In the genomic region with DNA sequence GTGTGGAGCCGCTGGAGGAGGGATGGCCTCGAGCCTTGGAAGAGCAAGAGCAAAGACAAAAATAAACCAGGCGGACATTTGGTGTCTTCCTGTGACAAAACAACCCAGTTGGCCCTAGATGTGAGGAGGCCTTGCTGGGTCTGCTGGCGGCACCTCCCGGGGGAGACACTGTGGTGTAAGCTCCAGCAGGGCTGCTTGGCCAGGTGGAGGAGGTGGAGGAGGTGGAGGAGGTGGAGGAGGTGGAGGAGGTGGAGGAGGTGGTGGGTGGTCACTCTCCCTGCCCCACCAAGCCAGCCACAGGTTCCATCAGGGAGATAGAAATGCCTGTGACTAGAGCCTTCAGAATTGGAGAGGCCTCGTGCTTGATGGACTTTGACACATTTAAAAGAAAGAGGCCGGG, we compare ENCODE assay signal across 25 cellular contexts.
"Had no signal": no experiment of that assay in that cellular context is flagged by ENCODE, and none has a peak within 500 bp of the region (broad histone marks: within the 10 kb centered on the region; RNA-seq: fewer than 3 reads in every experiment).

No MANE protein-coding gene starts in this region.

- H3K4me1 ChIP-seq: gastroesophageal sphincter, left ventricle myocardium inferior, prostate gland, tibial nerve had no signal

- H3K4me3 Mint-ChIP-seq: activated CD4-positive, alpha-beta T cell treated with anti-CD3 and anti-CD28 coated beads, Interleukin-2, amount 10 ng/mL, durations not matched to agents 7 days and 5 days; activated naive CD4-positive, alpha-beta T cell treated with anti-CD3 and anti-CD28 coated beads for 36 hours; activated T-cell treated with anti-CD3 and anti-CD28 coated beads, Interleukin-2, amount 50 U/mL, for 72 hours; nephron had no signal

- H3K79me2 ChIP-seq: hepatocyte had no signal

- H3K4me3 ChIP-seq: gastroesophageal sphincter, hepatocyte, left ventricle myocardium inferior, lung, mucosa of descending colon, ovary, prostate gland, skin epidermis, tibial nerve had no signal

- H3K36me3 ChIP-seq: ovary had no signal

- DNase-seq: activated CD4-positive, alpha-beta T cell treated with anti-CD3 and anti-CD28 coated beads for 1 hour; activated CD4-positive, alpha-beta T cell treated with anti-CD3 and anti-CD28 coated beads, Interleukin-2, amount 10 ng/mL, durations not matched to agents 7 days and 5 days; activated effector memory CD4-positive, alpha-beta T cell treated with anti-CD3 and anti-CD28 coated beads, Interleukin-2, amount 50 U/mL, for 16 hours; activated naive CD4-positive, alpha-beta T cell treated with anti-CD3 and anti-CD28 coated beads for 36 hours; activated T-cell treated with anti-CD3 and anti-CD28 coated beads for 4 hours; activated T-cell treated with anti-CD3 and anti-CD28 coated beads, Interleukin-2, amount 50 U/mL, for 72 hours; anterior cingulate cortex; dermis blood vessel endothelial cell; effector CD4-positive, alpha-beta T cell; islet precursor cell; left ventricle myocardium inferior; mucosa of descending colon; ovary; retina; stimulated activated CD4-positive, alpha-beta T cell treated with anti-CD3 and anti-CD28 coated beads, Interleukin-12 subunit alpha, Interleukin-12 subunit beta, amount 100 ng/mL, for 4 hours; stimulated activated CD4-positive, alpha-beta T cell treated with anti-CD3 and anti-CD28 coated beads, Interleukin-4, amount 100 ng/mL, for 1 hour; T-helper 2 cell had no signal

- H3K9me3 Mint-ChIP-seq: activated CD4-positive, alpha-beta T cell treated with anti-CD3 and anti-CD28 coated beads, Interleukin-2, amount 10 ng/mL, durations not matched to agents 7 days and 5 days; activated naive CD4-positive, alpha-beta T cell treated with anti-CD3 and anti-CD28 coated beads for 36 hours; activated T-cell treated with anti-CD3 and anti-CD28 coated beads, Interleukin-2, amount 50 U/mL, for 72 hours; nephron had no signal

- H3K4me1 Mint-ChIP-seq: activated CD4-positive, alpha-beta T cell treated with anti-CD3 and anti-CD28 coated beads, Interleukin-2, amount 10 ng/mL, durations not matched to agents 7 days and 5 days had no signal

- H3K4me2 ChIP-seq: hepatocyte had no signal

- ATAC-seq: activated T-cell treated with anti-CD3 and anti-CD28 coated beads, Interleukin-2, amount 50 U/mL, for 72 hours; gastroesophageal sphincter; mucosa of descending colon; sciatic nerve had no signal

- H3K27me3 Mint-ChIP-seq: activated CD4-positive, alpha-beta T cell treated with anti-CD3 and anti-CD28 coated beads, Interleukin-2, amount 10 ng/mL, durations not matched to agents 7 days and 5 days had no signal

- H3K9me3 ChIP-seq: gastroesophageal sphincter, left ventricle myocardium inferior, mucosa of descending colon, ovary, prostate gland, tibial nerve had no signal

- H3K27ac ChIP-seq: gastroesophageal sphincter, hepatocyte, left ventricle myocardium inferior, ovary, prostate gland, tibial nerve had no signal

- H2AFZ ChIP-seq: hepatocyte had no signal

- H3K27ac Mint-ChIP-seq: activated CD4-positive, alpha-beta T cell treated with anti-CD3 and anti-CD28 coated beads, Interleukin-2, amount 10 ng/mL, durations not matched to agents 7 days and 5 days; activated naive CD4-positive, alpha-beta T cell treated with anti-CD3 and anti-CD28 coated beads for 36 hours; activated T-cell treated with anti-CD3 and anti-CD28 coated beads, Interleukin-2, amount 50 U/mL, for 72 hours; nephron had no signal

- H3K27me3 ChIP-seq: gastroesophageal sphincter, hepatocyte, ovary, tibial nerve had no signal
